10 cellular contexts compared by ENCODE assay signal in the genomic region with DNA sequence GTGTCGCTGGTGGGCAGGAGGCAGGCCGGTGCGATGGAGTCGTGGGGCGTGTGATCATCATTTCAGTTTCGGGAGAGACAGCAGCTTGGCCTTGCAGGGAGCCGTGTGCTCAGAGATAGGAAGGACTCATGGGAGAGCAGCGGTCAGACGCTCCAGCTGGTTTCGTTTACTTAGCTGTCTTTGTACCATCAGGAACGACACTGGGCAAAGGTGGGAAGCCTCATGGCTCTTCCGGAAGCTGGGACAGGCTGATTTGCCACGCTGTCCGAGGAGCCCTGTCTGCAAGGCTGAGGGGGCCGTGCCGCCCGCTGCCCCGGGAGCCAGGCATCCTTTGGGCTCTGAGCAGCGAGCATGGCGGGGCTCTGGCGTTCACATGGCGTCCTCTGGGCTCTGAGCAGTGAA. TPM values are rescaled to one million over a fixed set of nuclear protein-coding genes. Genes with fewer than 3 reads are reported as not detected.
DNase-seq lines count a peak whose midpoint lies in the region; FAIRE-seq and TF ChIP-seq lines count a peak whose summit lies in the region.
"Had no signal": no experiment of that assay in that cellular context is flagged by ENCODE, and none has a peak within 500 bp of the region (broad histone marks: within the 10 kb centered on the region; RNA-seq: fewer than 3 reads in every experiment).

No MANE protein-coding gene starts in this region.

- POLR2A ChIA-PET in activated CD4-positive, alpha-beta memory T cell treated with anti-CD3 and anti-CD28 coated beads for 36 hours (lab: Charles Lee): no interaction called here
- POLR2A ChIA-PET in activated CD4-positive, alpha-beta memory T cell treated with anti-CD3 and anti-CD28 coated beads, Interleukin-2, amount 10 ng/mL, durations not matched to agents 7 days and 5 days (lab: Charles Lee): no interaction called here

- no peak overlapping the region for H3K27ac ChIP-seq in astrocyte (ENCODE audit: low read depth, low read length)
- H3K27ac ChIP-seq in subcutaneous abdominal adipose tissue (ENCODE audit: low read depth, low read length): no peak overlapping the region

- peak overlapping the region; percentile 68 for H3K27ac Mint-ChIP-seq in activated CD4-positive, alpha-beta memory T cell treated with anti-CD3 and anti-CD28 coated beads for 36 hours
- H3K27ac Mint-ChIP-seq in activated CD4-positive, alpha-beta memory T cell treated with anti-CD3 and anti-CD28 coated beads, Interleukin-2, amount 10 ng/mL, durations not matched to agents 7 days and 5 days: no peak overlapping the region
- H3K27ac Mint-ChIP-seq in astrocyte (ENCODE audit: unreplicated experiment): no peak overlapping the region

- H4K20me1 ChIP-seq in astrocyte (ENCODE audit: insufficient read depth, low read length): peaks cover 64% of the 10 kb centered on the region

- no peak for FAIRE-seq in astrocyte (lab: Jason Lieb, UNC)
- FAIRE-seq: keratinocyte had no signal

- H3K4me1 Mint-ChIP-seq in activated CD4-positive, alpha-beta memory T cell treated with anti-CD3 and anti-CD28 coated beads for 36 hours (ENCODE audit: low read depth): peaks cover 28% of the 10 kb centered on the region
- peaks cover 30% of the 10 kb centered on the region for H3K4me1 Mint-ChIP-seq in activated CD4-positive, alpha-beta memory T cell treated with anti-CD3 and anti-CD28 coated beads, Interleukin-2, amount 10 ng/mL, durations not matched to agents 7 days and 5 days
- H3K4me1 Mint-ChIP-seq in astrocyte (ENCODE audit: low read depth, unreplicated experiment): peaks cover 3% of the 10 kb centered on the region

- H3K79me2 ChIP-seq in astrocyte (ENCODE audit: insufficient read depth, low read length): no peaks in the 10 kb centered on the region

- H3K9me3 Mint-ChIP-seq in activated CD4-positive, alpha-beta memory T cell treated with anti-CD3 and anti-CD28 coated beads for 36 hours: no peaks in the 10 kb centered on the region
- H3K9me3 Mint-ChIP-seq in activated CD4-positive, alpha-beta memory T cell treated with anti-CD3 and anti-CD28 coated beads, Interleukin-2, amount 10 ng/mL, durations not matched to agents 7 days and 5 days: no peaks in the 10 kb centered on the region
- H3K9me3 Mint-ChIP-seq in astrocyte (ENCODE audit: unreplicated experiment): peaks cover 1% of the 10 kb centered on the region

- CTCF ChIA-PET in activated CD4-positive, alpha-beta memory T cell treated with anti-CD3 and anti-CD28 coated beads for 36 hours (lab: Charles Lee): interaction anchor here (1.1 kb wide), 1 partner anchor 89 kb away, joined by 3 read pairs; no protein-coding TSS in a partner anchor
- CTCF ChIA-PET in activated CD4-positive, alpha-beta memory T cell treated with anti-CD3 and anti-CD28 coated beads, Interleukin-2, amount 10 ng/mL, durations not matched to agents 7 days and 5 days (lab: Charles Lee): no interaction called here

- DNase-seq in activated CD4-positive, alpha-beta memory T cell treated with anti-CD3 and anti-CD28 coated beads for 36 hours: no peak
- no peak for DNase-seq in activated CD4-positive, alpha-beta memory T cell treated with anti-CD3 and anti-CD28 coated beads, Interleukin-2, amount 10 ng/mL, durations not matched to agents 7 days and 5 days
- DNase-seq in astrocyte (ENCODE audit: low read depth) (no peak), left kidney (ENCODE audit: low read depth, low spot score) (peak; percentile 71), posterior vena cava (ENCODE audit: low spot score) (no peak), occipital lobe (lab: John Stamatoyannopoulos, UW) (no peak)
- DNase-seq in activated naive CD4-positive, alpha-beta T cell (lab: John Stamatoyannopoulos, UW): no peak
- DNase-seq: NCI-H1436 had no signal

- H3K4me3 Mint-ChIP-seq in activated CD4-positive, alpha-beta memory T cell treated with anti-CD3 and anti-CD28 coated beads for 36 hours: no peak overlapping the region
- H3K4me3 Mint-ChIP-seq in activated CD4-positive, alpha-beta memory T cell treated with anti-CD3 and anti-CD28 coated beads, Interleukin-2, amount 10 ng/mL, durations not matched to agents 7 days and 5 days: no peak overlapping the region
- H3K4me3 Mint-ChIP-seq in astrocyte (ENCODE audit: unreplicated experiment): no peak overlapping the region

- H3K27me3 Mint-ChIP-seq in activated CD4-positive, alpha-beta memory T cell treated with anti-CD3 and anti-CD28 coated beads for 36 hours: no peaks in the 10 kb centered on the region
- no peaks in the 10 kb centered on the region for H3K27me3 Mint-ChIP-seq in activated CD4-positive, alpha-beta memory T cell treated with anti-CD3 and anti-CD28 coated beads, Interleukin-2, amount 10 ng/mL, durations not matched to agents 7 days and 5 days
- H3K27me3 Mint-ChIP-seq in astrocyte (ENCODE audit: low read depth, unreplicated experiment): no peaks in the 10 kb centered on the region

- peaks cover 12% of the 10 kb centered on the region for H3K4me1 ChIP-seq in astrocyte (ENCODE audit: insufficient read depth, low read length)
- H3K4me1 ChIP-seq in subcutaneous abdominal adipose tissue (ENCODE audit: control insufficient read depth in 5 of 5, insufficient read depth in 5 of 5, low read length in 5 of 5): peaks cover 4 to 50% (median 40%) of the 10 kb centered on the region in 5 donors

- H3K9me3 ChIP-seq in astrocyte (ENCODE audit: insufficient read depth, low read depth, low read length): no peaks in the 10 kb centered on the region
- H3K9me3 ChIP-seq in subcutaneous abdominal adipose tissue (ENCODE audit: control insufficient read depth in 5 of 5, low read length in 5 of 5): no peaks in the 10 kb centered on the region

- H3K27me3 ChIP-seq in astrocyte (ENCODE audit: insufficient read depth, low read length): no peaks in the 10 kb centered on the region
- no peaks in the 10 kb centered on the region for H3K27me3 ChIP-seq in subcutaneous abdominal adipose tissue (ENCODE audit: control insufficient read depth in 5 of 5, insufficient read depth in 4 of 5, low read length in 5 of 5)

- H3K9ac ChIP-seq in astrocyte (ENCODE audit: low read length) (peak overlapping the region; percentile 13), subcutaneous abdominal adipose tissue (ENCODE audit: low read length in 5 of 5) (peak overlapping the region in 2 of 5 donors; percentile 30 to 44)

- no peak for TF ChIP-seq CTCF in astrocyte (IDR thresholded peaks at IDR 0.05; ENCODE audit: insufficient read depth, low read depth, low read length)

- H3K36me3 Mint-ChIP-seq in activated CD4-positive, alpha-beta memory T cell treated with anti-CD3 and anti-CD28 coated beads for 36 hours: peaks cover 2% of the 10 kb centered on the region
- H3K36me3 Mint-ChIP-seq in activated CD4-positive, alpha-beta memory T cell treated with anti-CD3 and anti-CD28 coated beads, Interleukin-2, amount 10 ng/mL, durations not matched to agents 7 days and 5 days (ENCODE audit: low read depth): no peaks in the 10 kb centered on the region
- peaks cover 3% of the 10 kb centered on the region for H3K36me3 Mint-ChIP-seq in astrocyte (ENCODE audit: low read depth, unreplicated experiment)

- H2AFZ ChIP-seq in astrocyte (ENCODE audit: low read depth, low read length): peak overlapping the region; percentile 18

- H3K4me3 ChIP-seq in astrocyte (ENCODE audit: insufficient read depth, low read depth, low read length) (no peak overlapping the region), subcutaneous abdominal adipose tissue (ENCODE audit: low read depth in 1 of 5, low read length in 5 of 5) (peak overlapping the region; percentile 19 to 43 (median 35))

- intact Hi-C loops in activated CD4-positive, alpha-beta memory T cell treated with anti-CD3 and anti-CD28 coated beads for 36 hours (cut with micrococcal nuclease): loop anchor here (1.0 kb wide), 1 partner anchor 21 kb away; no protein-coding TSS in a partner anchor
- intact Hi-C loops in posterior vena cava (cut with DNase I): loop anchor here in 1 of 2 donors (10.0 kb wide), 1 partner anchor 88 kb away; no protein-coding TSS in a partner anchor

- H3K4me2 ChIP-seq in astrocyte (ENCODE audit: low read length): peak overlapping the region; percentile 71

- H3K36me3 ChIP-seq in astrocyte (ENCODE audit: insufficient read depth, low read length) (no peaks in the 10 kb centered on the region), subcutaneous abdominal adipose tissue (ENCODE audit: control insufficient read depth in 5 of 5, insufficient read depth in 5 of 5, low read length in 5 of 5) (peaks cover 0 to 5% (median 0%) of the 10 kb centered on the region in 5 donors)

RNA-seq across cellular contexts. Expression of a gene that starts 32.7 kb away (rescaled TPM):
- 10 to 100 TPM; 50.4 to 52.0 TPM for total RNA-seq in activated CD4-positive, alpha-beta memory T cell treated with anti-CD3 and anti-CD28 coated beads for 36 hours
- total RNA-seq in activated CD4-positive, alpha-beta memory T cell treated with anti-CD3 and anti-CD28 coated beads, Interleukin-2, amount 10 ng/mL, durations not matched to agents 7 days and 5 days: 10 to 100 TPM; 52.9 to 54.8 TPM
- total RNA-seq in astrocyte (14.3 and 17.8 TPM in 2 replicates), posterior vena cava (10 to 100 TPM; 15.9 to 18.6 TPM), occipital lobe (55.8 TPM)
